In the genomic region with DNA sequence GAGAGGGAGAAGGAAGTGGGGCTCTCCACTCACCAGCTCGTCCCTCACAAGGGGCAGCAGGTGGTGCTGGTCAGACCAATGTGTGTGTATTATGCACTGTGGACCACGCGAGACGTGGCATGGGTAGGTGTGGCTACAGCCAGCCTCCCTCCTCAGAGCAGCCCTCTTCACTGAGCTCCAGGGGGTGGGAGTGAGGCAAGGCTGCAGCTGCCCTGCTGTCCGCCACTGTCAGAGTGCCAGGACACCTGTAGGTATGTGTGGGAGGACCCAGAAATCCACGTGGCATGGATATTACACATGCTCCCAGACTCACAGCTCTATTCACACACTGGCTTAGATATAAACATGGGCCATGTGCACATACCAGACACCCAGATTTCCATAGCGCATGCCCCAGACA, we compare ENCODE assay signal across 26 cellular contexts.
DNase-seq lines count a peak whose midpoint lies in the region; TF ChIP-seq lines count a peak whose summit lies in the region.
"Had no signal": no experiment of that assay in that cellular context is flagged by ENCODE, and none has a peak within 500 bp of the region (broad histone marks: within the 10 kb centered on the region; RNA-seq: fewer than 3 reads in every experiment).

No MANE protein-coding gene starts in this region.

- no peak overlapping the region for H3K27ac ChIP-seq in coronary artery
- H3K27ac ChIP-seq: adrenal gland, testis had no signal

- H3K4me3 ChIP-seq in coronary artery: no peak overlapping the region
- H3K4me3 ChIP-seq: adrenal gland, HAP-1, testis had no signal

- DNase-seq in NCI-H2107 treated with DMSO at 0.1 percent for 48 hours (lab: John Stamatoyannopoulos, UW; ENCODE audit: unreplicated experiment) (peak; percentile 23), NCI-H2107 (lab: John Stamatoyannopoulos, UW) (no peak), Daoy (ENCODE audit: low read depth) (peak; percentile 29), NCI-H69 (lab: John Stamatoyannopoulos, UW) (peak; percentile 88), mucosa of gallbladder (ENCODE audit: low spot score) (peak; percentile 37), NCI-H1436 treated with DMSO at 0.1 percent for 48 hours (lab: John Stamatoyannopoulos, UW) (no peak), Ammon's horn (ENCODE audit: low spot score) (no peak), coronary artery (ENCODE audit: low spot score) (no peak)
- DNase-seq: ACHN; activated B cell treated with CpG ODN at 0.5 μM for 24 hours; activated CD4-positive, alpha-beta memory T cell treated with anti-CD3 and anti-CD28 coated beads, Interleukin-2, amount 10 ng/mL, durations not matched to agents 7 days and 5 days; activated gamma-delta T cell treated with Interleukin-2 at 50 U/mL for 16 hours; activated T-cell treated with anti-CD3 and anti-CD28 coated beads for 4 hours; adrenal gland; central memory CD4-positive, alpha-beta T cell; DND-41; erythroblast; foreskin melanocyte; mesenchymal stem cell; naive B cell; NCI-H2227 treated with DMSO at 0.1 percent for 48 hours; stimulated activated CD4-positive, alpha-beta T cell treated with anti-CD3 and anti-CD28 coated beads, Interleukin-1b, Interleukin-23, amount 100 ng/mL, for 48 hours; stimulated activated naive B cell treated with anti-CD40 and anti-IgM and Interleukin-4, amounts not matched to agents 10 μg/mL and 1 μg/mL and 100 μg/mL, for 72 hours; T1000; testis had no signal

- no peak for TF ChIP-seq CTCF in coronary artery (IDR thresholded peaks at IDR 0.05)

Comparison
In these comparisons a context has a peak if more than half of its experiments do, and no peak if none do; other contexts are left out.
1. DNase-seq: peak in NCI-H2107 treated with DMSO at 0.1 percent for 48 hours (single experiment), Daoy (single experiment), NCI-H69 (single experiment) and mucosa of gallbladder (single experiment); none in NCI-H2107 (single experiment), NCI-H1436 treated with DMSO at 0.1 percent for 48 hours (single experiment), Ammon's horn (single experiment) and coronary artery (single experiment).